In the genomic region with DNA sequence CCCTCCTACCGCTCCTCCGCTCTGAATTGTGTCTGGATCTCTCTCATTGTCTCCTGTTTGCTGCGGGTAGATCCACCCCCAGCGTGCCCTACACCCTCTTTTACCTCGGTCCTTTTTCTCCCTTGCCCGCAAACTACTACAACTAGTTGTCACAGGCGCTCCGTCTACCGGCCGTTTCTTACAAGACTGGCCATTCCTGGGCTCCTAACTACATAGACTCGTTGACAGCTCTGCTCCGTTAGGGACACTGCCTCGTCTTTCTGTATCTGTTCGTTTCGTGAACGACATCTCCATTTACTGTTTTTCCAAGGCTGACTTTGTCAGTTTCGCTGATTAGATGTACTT, we compare ENCODE assay signal across 8 cellular contexts. TPM values are rescaled to one million over a fixed set of nuclear protein-coding genes. Genes with fewer than 3 reads are reported as not detected.
DNase-seq lines count a peak whose midpoint lies in the region; ATAC-seq, FAIRE-seq and TF ChIP-seq lines count a peak whose summit lies in the region.

No MANE protein-coding gene starts in this region.

- H3K4me3 Mint-ChIP-seq in Calu3 (ENCODE audit: low read depth, unreplicated experiment), result peak overlapping the region; percentile 85

- H3K4me1 ChIP-seq in keratinocyte (ENCODE audit: control insufficient read depth, extremely low read depth, insufficient read depth, low read length) (peaks cover 7% of the 10 kb centered on the region), smooth muscle cell (ENCODE audit: low read depth) (peaks cover 6% of the 10 kb centered on the region)

- BruUV-seq in Calu3 (replicated peaks; lab: Mats Ljungman, UMichigan), result no TSS peak

- peak; percentile 31 for DNase-seq in Calu3
- DNase-seq in SKM-1 (lab: John Stamatoyannopoulos, UW; ENCODE audit: unreplicated experiment), result peak; percentile 6
- peak in 33 of 61 donors; percentile 3 to 71 (median 38) for DNase-seq in caudate nucleus (lab: John Stamatoyannopoulos, UW)
- DNase-seq in keratinocyte (ENCODE audit: low read depth, low spot score), result no peak
- peak; percentile 24 for DNase-seq in smooth muscle cell (lab: John Stamatoyannopoulos, UW; ENCODE audit: unreplicated experiment)
- no peak for DNase-seq in DMS153 treated with DMSO at 0.1 percent for 48 hours (lab: John Stamatoyannopoulos, UW; ENCODE audit: unreplicated experiment)

- H3K9me3 Mint-ChIP-seq in Calu3 (ENCODE audit: low read depth, unreplicated experiment), result no peaks in the 10 kb centered on the region

- H3K4me1 Mint-ChIP-seq in Calu3 (ENCODE audit: low read depth, unreplicated experiment), result peaks cover 23% of the 10 kb centered on the region

- H3K9ac ChIP-seq in keratinocyte (ENCODE audit: control insufficient read depth, extremely low read depth, insufficient read depth, low read length) (peak overlapping the region; percentile 83), smooth muscle cell (ENCODE audit: low read depth) (peak overlapping the region; percentile 79)

- no peaks in the 10 kb centered on the region for H3F3A ChIP-seq in smooth muscle cell (ENCODE audit: low read depth)

- TF ChIP-seq CTCF in Calu3 (IDR thresholded peaks at IDR 0.05; ENCODE audit: unreplicated experiment) (no peak), keratinocyte (optimal IDR thresholded peaks at IDR 0.05 in 1 of 3, IDR thresholded peaks at IDR 0.05 in 1 of 3, conservative IDR thresholded peaks at IDR 0.05 in 1 of 3; ENCODE audit: extremely low read depth in 1 of 3, insufficient read depth in 2 of 3, low read length in 3 of 3) (peak; percentile 20 to 41 (median 34)), smooth muscle cell (IDR thresholded peaks at IDR 0.05; ENCODE audit: borderline replicate concordance, insufficient read depth, poor library complexity, severe bottlenecking) (no peak)

- no peaks in the 10 kb centered on the region for H3K27me3 Mint-ChIP-seq in Calu3 (ENCODE audit: unreplicated experiment)

- no peaks in the 10 kb centered on the region for H3K9me3 ChIP-seq in keratinocyte (ENCODE audit: control insufficient read depth, low read depth, low read length)
- H3K9me3 ChIP-seq in smooth muscle cell (replicated peaks; ENCODE audit: low read depth), result no peaks in the 10 kb centered on the region

- H3K27ac Mint-ChIP-seq in Calu3 (ENCODE audit: unreplicated experiment), result peak overlapping the region; percentile 58

- peaks cover 24% of the 10 kb centered on the region for H3K36me3 Mint-ChIP-seq in Calu3 (ENCODE audit: insufficient read depth, unreplicated experiment)

- H3K4me3 ChIP-seq in keratinocyte (ENCODE audit: control insufficient read depth in 2 of 3, extremely low read depth in 1 of 3, insufficient read depth in 2 of 3, low read depth in 1 of 3, low read length in 3 of 3), result peak overlapping the region; percentile 73 to 100 (median 89)
- peak overlapping the region; percentile 86 for H3K4me3 ChIP-seq in smooth muscle cell

- no peaks in the 10 kb centered on the region for H4K20me1 ChIP-seq in keratinocyte (ENCODE audit: control insufficient read depth, extremely low read depth, insufficient read depth, low read length)
- peaks cover 7% of the 10 kb centered on the region for H4K20me1 ChIP-seq in smooth muscle cell (ENCODE audit: low read depth)

- intact Hi-C loops in Calu3 (cut with micrococcal nuclease; ENCODE audit: unreplicated experiment), result loop anchor here (1.0 to 2.0 kb wide), 2 partner anchors 22 to 294 kb away; no protein-coding TSS in a partner anchor

- H3K79me2 ChIP-seq in keratinocyte (ENCODE audit: control insufficient read depth, insufficient read depth, low read length) (peaks cover 28% of the 10 kb centered on the region), smooth muscle cell (ENCODE audit: low read depth) (peaks cover 22% of the 10 kb centered on the region)

- peak; percentile 53 for FAIRE-seq in keratinocyte (lab: Jason Lieb, UNC)

- H3K4me2 ChIP-seq in keratinocyte (ENCODE audit: control insufficient read depth, extremely low read depth, insufficient read depth, low read depth, low read length), result peak overlapping the region; percentile 99
- peak overlapping the region; percentile 87 for H3K4me2 ChIP-seq in smooth muscle cell

- dilution Hi-C loops in keratinocyte (cut with MboI; ENCODE audit: extremely low pct_ligation_motif_present, low sequenced_read_pairs), result no loop called here

- no peaks in the 10 kb centered on the region for H3K9me1 ChIP-seq in keratinocyte (ENCODE audit: control insufficient read depth, extremely low read depth, insufficient read depth, low read length)

- H2AFZ ChIP-seq in keratinocyte (ENCODE audit: control insufficient read depth, low read length) (peak overlapping the region; percentile 99), smooth muscle cell (ENCODE audit: low read depth) (peak overlapping the region; percentile 79)

- H3K27me3 ChIP-seq in keratinocyte (ENCODE audit: control insufficient read depth, extremely low read depth, insufficient read depth, low read length) (no peaks in the 10 kb centered on the region), smooth muscle cell (ENCODE audit: low read depth) (no peaks in the 10 kb centered on the region)

- CTCF ChIA-PET in Calu3 (lab: Charles Lee), result interaction anchor here (1.7 to 2.1 kb wide), 3 partner anchors 31 to 294 kb away, joined by 6 to 12 read pairs (median 10); partner anchors contain the start of genes ATP5F1C and KIN

- ATAC-seq in GM19372 (IDR thresholded peaks at IDR 0.05; ENCODE audit: low read depth, unreplicated experiment), result peak; percentile 42
- peak; percentile 44 for ATAC-seq in HG03439 (IDR thresholded peaks at IDR 0.05; ENCODE audit: unreplicated experiment)

- H3K27ac ChIP-seq in caudate nucleus (ENCODE audit: low read depth, low read length) (no peak overlapping the region), keratinocyte (ENCODE audit: control insufficient read depth, insufficient read depth, low read length) (peak overlapping the region; percentile 64), smooth muscle cell (ENCODE audit: low read depth) (no peak overlapping the region)

- 2% methylated on average over 17 of the region's 17 CpGs for WGBS in smooth muscle cell (ENCODE audit: low lambda C conversion rate)

- H3K36me3 ChIP-seq in keratinocyte (ENCODE audit: control insufficient read depth in 2 of 2, extremely low read depth in 1 of 2, insufficient read depth in 2 of 2, low read length in 2 of 2) (no peaks in the 10 kb centered on the region), smooth muscle cell (ENCODE audit: low read depth) (no peaks in the 10 kb centered on the region)

RNA-seq across cellular contexts. Expression of gene TAF3, which starts 0.8 kb away (rescaled TPM):
- 12.7 and 14.5 TPM in 2 replicates for total RNA-seq in Calu3 (2022)
- polyA plus RNA-seq in keratinocyte, result 0.80 to 4.1 TPM (median 2.0 TPM) in 3 replicates
- 8.1 TPM for polyA plus RNA-seq in keratinocyte (2011; ENCODE audit: low read depth)
- polyA plus RNA-seq in keratinocyte (2011; cell fraction: cytosol; rRNA removed), result 2.2 and 2.7 TPM in 2 replicates
- 2.8 and 3.8 TPM in 2 replicates for polyA plus RNA-seq in keratinocyte (2011; cell fraction: nucleus; rRNA removed)
- 3.9 and 5.5 TPM in 2 replicates for polyA plus RNA-seq in keratinocyte (2012; ENCODE audit: low replicate concordance)
- 0.82 to 1.9 TPM (median 1.8 TPM) in 3 replicates for polyA minus RNA-seq in keratinocyte
- 1.2 TPM for polyA minus RNA-seq in keratinocyte (2011; cell fraction: cytosol; rRNA and poly(A)+ RNA removed)
- 1.8 and 4.1 TPM in 2 replicates for polyA minus RNA-seq in keratinocyte (2011; cell fraction: nucleus; rRNA and poly(A)+ RNA removed)
- 3.0 and 3.7 TPM in 2 replicates for total RNA-seq in smooth muscle cell
- polyA plus RNA-seq in smooth muscle cell, result 7.0 and 7.3 TPM in 2 replicates

RNA-seq across cellular contexts. Expression of gene ATP5F1C, which starts 31.1 kb away (rescaled TPM):
- total RNA-seq in Calu3 (2022) (312 and 373 TPM in 2 replicates), smooth muscle cell (352 and 395 TPM in 2 replicates)
- polyA plus RNA-seq in keratinocyte (298 to 496 TPM (median 378 TPM) in 3 replicates), smooth muscle cell (204 and 206 TPM in 2 replicates)
- polyA plus RNA-seq in keratinocyte (2011; ENCODE audit: low read depth), result 175 TPM
- 281 and 548 TPM in 2 replicates for polyA plus RNA-seq in keratinocyte (2011; cell fraction: cytosol; rRNA removed)
- polyA plus RNA-seq in keratinocyte (2011; cell fraction: nucleus; rRNA removed), result 173 and 184 TPM in 2 replicates
- 218 and 340 TPM in 2 replicates for polyA plus RNA-seq in keratinocyte (2012; ENCODE audit: low replicate concordance)
- polyA minus RNA-seq in keratinocyte, result 92.7 to 147 TPM (median 103 TPM) in 3 replicates
- 142 TPM for polyA minus RNA-seq in keratinocyte (2011; cell fraction: cytosol; rRNA and poly(A)+ RNA removed)
- 31.1 and 52.8 TPM in 2 replicates for polyA minus RNA-seq in keratinocyte (2011; cell fraction: nucleus; rRNA and poly(A)+ RNA removed)

RNA-seq across cellular contexts. Expression of gene KIN, which starts 31.3 kb away (rescaled TPM):
- total RNA-seq in Calu3 (2022) (15.0 and 16.2 TPM in 2 replicates), smooth muscle cell (14.0 and 27.9 TPM in 2 replicates)
- polyA plus RNA-seq in keratinocyte (4.4 to 15.1 TPM (median 6.2 TPM) in 3 replicates), smooth muscle cell (11.5 and 14.3 TPM in 2 replicates)
- 35.0 TPM for polyA plus RNA-seq in keratinocyte (2011; ENCODE audit: low read depth)
- polyA plus RNA-seq in keratinocyte (2011; cell fraction: cytosol; rRNA removed), result 5.4 and 8.9 TPM in 2 replicates
- 7.2 and 15.7 TPM in 2 replicates for polyA plus RNA-seq in keratinocyte (2011; cell fraction: nucleus; rRNA removed)
- polyA plus RNA-seq in keratinocyte (2012; ENCODE audit: low replicate concordance), result 10.3 and 10.6 TPM in 2 replicates
- 0.33 to 4.1 TPM (median 1.8 TPM) in 3 replicates for polyA minus RNA-seq in keratinocyte
- 1.9 TPM for polyA minus RNA-seq in keratinocyte (2011; cell fraction: cytosol; rRNA and poly(A)+ RNA removed)
- polyA minus RNA-seq in keratinocyte (2011; cell fraction: nucleus; rRNA and poly(A)+ RNA removed), result 3.8 and 5.3 TPM in 2 replicates

Comparison
In these comparisons a context has a peak if more than half of its experiments do, and no peak if none do; other contexts are left out.
1. DNase-seq: peak in Calu3 (single experiment), SKM-1 (single experiment), caudate nucleus (33 of 61) and smooth muscle cell (single experiment); none in keratinocyte (single experiment) and DMS153 treated with DMSO at 0.1 percent for 48 hours (single experiment).
2. CTCF ChIP-seq: peak in keratinocyte (3 of 3); none in Calu3 (single experiment) and smooth muscle cell (single experiment).